In genomic region chr5:77391240-77391765, GRCh38 we compare ENCODE assay signal across 31 cellular contexts.
"Had no signal": no experiment of that assay in that cellular context is flagged by ENCODE, and none has a peak within 500 bp of the region (broad histone marks: within the 10 kb centered on the region; RNA-seq: fewer than 3 reads in every experiment).

No MANE protein-coding gene starts in this region.

- ATAC-seq: lower lobe of right lung; mucosa of descending colon; natural killer cell treated with Interleukin-12 subunit alpha and Interleukin-12 subunit beta and Interleukin-15 and Interleukin-18, amount 100 ng/mL, for 72 hours; stimulated activated naive B cell treated with anti-CD40 and anti-IgM and Interleukin-4, amounts not matched to agents 10 μg/mL and 1 μg/mL and 100 μg/mL, for 72 hours; upper lobe of right lung had no signal

- H3K4me3 ChIP-seq: breast epithelium, colonic mucosa, dorsolateral prefrontal cortex, lower lobe of right lung, mucosa of descending colon, ovary, sigmoid colon, smooth muscle cell, stomach, tibial artery, upper lobe of right lung had no signal

- H3K4me2 ChIP-seq: smooth muscle cell had no signal

- H3K27ac ChIP-seq: breast epithelium, colonic mucosa, lower lobe of right lung, neutrophil, upper lobe of right lung, VCaP had no signal

- H3K4me1 ChIP-seq: breast epithelium, colonic mucosa, lower lobe of right lung, upper lobe of right lung had no signal

- FAIRE-seq: TTC549 had no signal

- H3K36me3 ChIP-seq: breast epithelium, colonic mucosa, lower lobe of right lung, neutrophil, ovary, sigmoid colon, stomach, tibial artery, upper lobe of right lung had no signal

- H3K27me3 ChIP-seq: breast epithelium, colonic mucosa, dorsolateral prefrontal cortex, neutrophil, ovary, sigmoid colon, stomach, tibial artery, upper lobe of right lung had no signal

- H3K9me3 ChIP-seq: breast epithelium, colonic mucosa, lower lobe of right lung, mucosa of descending colon, neutrophil, ovary, sigmoid colon, stomach, tibial artery, upper lobe of right lung had no signal

- DNase-seq: activated CD4-positive, alpha-beta T cell treated with anti-CD3 and anti-CD28 coated beads for 4 hours; activated CD4-positive, alpha-beta T cell treated with anti-CD3 and anti-CD28 coated beads, Interleukin-2, amount 50 U/mL, for 4 hours; activated effector memory CD4-positive, alpha-beta T cell treated with anti-CD3 and anti-CD28 coated beads, Interleukin-2, amount 50 U/mL, for 16 hours; activated naive CD4-positive, alpha-beta T cell treated with anti-CD3 and anti-CD28 coated beads for 36 hours; activated naive CD8-positive, alpha-beta T cell treated with anti-CD3 and anti-CD28 coated beads, Interleukin-2, amount 10 ng/mL, durations not matched to agents 7 days and 5 days; amniotic stem cell; central memory CD4-positive, alpha-beta T cell; colonic mucosa; effector memory CD4-positive, alpha-beta T cell; erythroblast; head of caudate nucleus; hippocampal formation; immature natural killer cell; lower lobe of right lung; mucosa of descending colon; sigmoid colon; stimulated activated CD4-positive, alpha-beta T cell treated with anti-CD3 and anti-CD28 coated beads, Interleukin-1b, Interleukin-23, amount 100 ng/mL, for 48 hours; stimulated activated CD4-positive, alpha-beta T cell treated with anti-CD3 and anti-CD28 coated beads, Interleukin-4, amount 100 ng/mL, for 4 hours; stimulated activated CD8-positive, alpha-beta memory T cell treated with anti-CD3 and anti-CD28 coated beads, Interleukin-4, amount 100 ng/mL, for 48 hours; stimulated activated naive B cell treated with anti-CD40 and anti-IgM and Interleukin-4, amounts not matched to agents 10 μg/mL and 1 μg/mL and 100 μg/mL, for 72 hours; stomach; tibial artery; upper lobe of right lung had no signal
